In the genomic region with DNA sequence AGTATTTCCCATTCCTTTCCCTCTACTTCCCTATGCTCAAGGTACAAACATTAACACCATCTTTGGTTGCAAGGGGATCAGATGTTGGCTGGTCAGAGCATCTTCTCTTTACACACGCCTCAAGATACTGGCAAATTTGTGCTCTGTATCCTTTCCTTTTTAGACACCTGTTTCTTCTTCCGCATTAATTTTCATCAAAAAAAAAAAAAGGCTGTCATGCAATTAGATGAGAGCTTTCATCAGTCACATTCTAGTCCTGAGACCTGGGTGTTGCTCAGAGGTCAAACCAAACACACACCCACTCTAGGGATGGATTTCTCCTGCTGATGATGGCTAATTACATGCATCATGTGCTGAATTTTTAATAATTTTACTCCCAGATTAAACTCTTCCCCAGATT, we compare ENCODE assay signal across 11 cellular contexts. TPM values are rescaled to one million over a fixed set of nuclear protein-coding genes. Genes with fewer than 3 reads are reported as not detected.
DNase-seq lines count a peak whose midpoint lies in the region; ATAC-seq and TF ChIP-seq lines count a peak whose summit lies in the region.
"Had no signal": no experiment of that assay in that cellular context is flagged by ENCODE, and none has a peak within 500 bp of the region (broad histone marks: within the 10 kb centered on the region; RNA-seq: fewer than 3 reads in every experiment).

No MANE protein-coding gene starts in this region.

- no peaks in the 10 kb centered on the region for H4K20me1 ChIP-seq in GM23248 (ENCODE audit: insufficient read depth)

- TF ChIP-seq CTCF in CD4-positive, alpha-beta T cell (IDR thresholded peaks at IDR 0.05), result no peak
- TF ChIP-seq CTCF in nephron progenitor cell (IDR thresholded peaks at IDR 0.05), result no peak

- no peaks in the 10 kb centered on the region for H3K27me3 ChIP-seq in CD4-positive, alpha-beta T cell (ENCODE audit: control insufficient read depth, insufficient read depth, low read length)
- no peaks in the 10 kb centered on the region for H3K27me3 ChIP-seq in GM23248 (replicated peaks; ENCODE audit: insufficient read depth)

- H3K4me1 Mint-ChIP-seq in CD4-positive, alpha-beta T cell (ENCODE audit: low read depth), result peaks cover 43% of the 10 kb centered on the region
- H3K4me1 Mint-ChIP-seq in activated naive CD8-positive, alpha-beta T cell treated with anti-CD3 and anti-CD28 coated beads for 36 hours, result peaks cover 39% of the 10 kb centered on the region
- peaks cover 24% of the 10 kb centered on the region for H3K4me1 Mint-ChIP-seq in nephron progenitor cell
- peaks cover 14 to 40% of the 10 kb centered on the region in 2 donors for H3K4me1 Mint-ChIP-seq in stimulated activated naive B cell treated with anti-CD40 and anti-IgM and Interleukin-4, amounts not matched to agents 10 μg/mL and 1 μg/mL and 100 μg/mL, for 72 hours

- no peak overlapping the region for H3K9ac ChIP-seq in GM23248

- no peak for DNase-seq in CD4-positive, alpha-beta T cell
- DNase-seq in GM23248, result no peak
- DNase-seq in activated naive CD8-positive, alpha-beta T cell treated with anti-CD3 and anti-CD28 coated beads for 36 hours, result no peak
- DNase-seq in nephron progenitor cell, result no peak
- no peak for DNase-seq in stimulated activated naive B cell treated with anti-CD40 and anti-IgM and Interleukin-4, amounts not matched to agents 10 μg/mL and 1 μg/mL and 100 μg/mL, for 72 hours
- DNase-seq: dermis blood vessel endothelial cell, NCI-H1092 treated with DMSO at 0.1 percent for 48 hours, NCI-H345, PC-3 had no signal

- no peaks in the 10 kb centered on the region for H3K27me3 Mint-ChIP-seq in CD4-positive, alpha-beta T cell
- H3K27me3 Mint-ChIP-seq in activated naive CD8-positive, alpha-beta T cell treated with anti-CD3 and anti-CD28 coated beads for 36 hours, result no peaks in the 10 kb centered on the region
- peaks cover 3% of the 10 kb centered on the region for H3K27me3 Mint-ChIP-seq in nephron progenitor cell (ENCODE audit: low read depth, poor library complexity)
- peaks cover 5 to 11% of the 10 kb centered on the region in 2 donors for H3K27me3 Mint-ChIP-seq in stimulated activated naive B cell treated with anti-CD40 and anti-IgM and Interleukin-4, amounts not matched to agents 10 μg/mL and 1 μg/mL and 100 μg/mL, for 72 hours

- in situ Hi-C loops in GM23248 (cut with MboI), result no loop called here

- peak overlapping the region; percentile 93 for H3K4me2 ChIP-seq in GM23248 (ENCODE audit: unreplicated experiment)

- peak overlapping the region; percentile 98 for H3K4me3 Mint-ChIP-seq in CD4-positive, alpha-beta T cell
- H3K4me3 Mint-ChIP-seq in activated naive CD8-positive, alpha-beta T cell treated with anti-CD3 and anti-CD28 coated beads for 36 hours, result peak overlapping the region; percentile 88
- H3K4me3 Mint-ChIP-seq in nephron progenitor cell, result peak overlapping the region; percentile 88
- no peak overlapping the region for H3K4me3 Mint-ChIP-seq in stimulated activated naive B cell treated with anti-CD40 and anti-IgM and Interleukin-4, amounts not matched to agents 10 μg/mL and 1 μg/mL and 100 μg/mL, for 72 hours

- H3K4me3 ChIP-seq in GM23248, result no peak overlapping the region

- 94 to 96% methylated on average over 2 of the region's 2 CpGs for WGBS in GM23248 (ENCODE audit: low coverage in 1 of 2, low lambda C conversion rate in 2 of 2, missing lambda C conversion rate in 2 of 2), 2 experiments

- POLR2A ChIA-PET in CD4-positive, alpha-beta T cell (lab: Charles Lee), result interaction anchor here (1.3 kb wide), 1 partner anchor 8 kb away, joined by 3 read pairs; no protein-coding TSS in a partner anchor

- H3K9me3 Mint-ChIP-seq in CD4-positive, alpha-beta T cell, result no peaks in the 10 kb centered on the region
- peaks cover 2% of the 10 kb centered on the region for H3K9me3 Mint-ChIP-seq in activated naive CD8-positive, alpha-beta T cell treated with anti-CD3 and anti-CD28 coated beads for 36 hours
- no peaks in the 10 kb centered on the region for H3K9me3 Mint-ChIP-seq in nephron progenitor cell
- H3K9me3 Mint-ChIP-seq in stimulated activated naive B cell treated with anti-CD40 and anti-IgM and Interleukin-4, amounts not matched to agents 10 μg/mL and 1 μg/mL and 100 μg/mL, for 72 hours, result no peaks in the 10 kb centered on the region

- no peaks in the 10 kb centered on the region for H3K9me2 ChIP-seq in GM23248 (ENCODE audit: insufficient read depth)

- H3K9me3 ChIP-seq in CD4-positive, alpha-beta T cell (ENCODE audit: control insufficient read depth, low read length), result no peaks in the 10 kb centered on the region
- H3K9me3 ChIP-seq in GM23248 (ENCODE audit: low read depth), result no peaks in the 10 kb centered on the region

- peaks cover 10% of the 10 kb centered on the region for H3K4me1 ChIP-seq in GM23248 (ENCODE audit: insufficient read depth)

- peaks cover 19% of the 10 kb centered on the region for H3F3A ChIP-seq in GM23248 (ENCODE audit: insufficient read depth)

- intact Hi-C loops in CD4-positive, alpha-beta T cell (cut with DNase I, micrococcal nuclease), result loop anchor here (2.0 to 10.0 kb wide), 5 partner anchors 17 to 1771 kb away; partner anchors contain the start of genes KLF3 (in 1 of the 2), LIAS (in 1 of the 2), RPL9 (in 1 of the 2) and WDR19 (in 1 of the 2)

- no peaks in the 10 kb centered on the region for H3K36me3 ChIP-seq in GM23248 (ENCODE audit: low read depth)

- H3K79me2 ChIP-seq in GM23248 (ENCODE audit: insufficient read depth), result peaks cover 57% of the 10 kb centered on the region

- no peak overlapping the region for H3K27ac ChIP-seq in CD4-positive, alpha-beta T cell (ENCODE audit: low read depth, low read length)
- 0 out of 2 replicates have a peak overlapping the region, but pooled peaks have one; percentile 84 for H3K27ac ChIP-seq in GM23248

- CTCF ChIA-PET in CD4-positive, alpha-beta T cell (lab: Charles Lee), result interaction anchor here (0.6 kb wide), 1 partner anchor 635 kb away, joined by 3 read pairs; no protein-coding TSS in a partner anchor

- peak overlapping the region; percentile 99 for H3K27ac Mint-ChIP-seq in CD4-positive, alpha-beta T cell
- peak overlapping the region; percentile 94 for H3K27ac Mint-ChIP-seq in activated naive CD8-positive, alpha-beta T cell treated with anti-CD3 and anti-CD28 coated beads for 36 hours
- no peak overlapping the region for H3K27ac Mint-ChIP-seq in nephron progenitor cell
- H3K27ac Mint-ChIP-seq in stimulated activated naive B cell treated with anti-CD40 and anti-IgM and Interleukin-4, amounts not matched to agents 10 μg/mL and 1 μg/mL and 100 μg/mL, for 72 hours, result no peak overlapping the region

- ATAC-seq in CD4-positive, alpha-beta T cell (ENCODE audit: poor library complexity), result no peak
- no peak for ATAC-seq in GM19328 (IDR thresholded peaks at IDR 0.05; ENCODE audit: unreplicated experiment)
- ATAC-seq in stimulated activated naive B cell treated with anti-CD40 and anti-IgM and Interleukin-4, amounts not matched to agents 10 μg/mL and 1 μg/mL and 100 μg/mL, for 72 hours (replicated peaks), result no peak
- no peak for ATAC-seq in activated CD4-positive, CD25-positive, alpha-beta regulatory T cell treated with anti-CD3 and anti-CD28 coated beads, Interleukin-2, amount 50 U/mL, for 24 hours
- ATAC-seq: PC-3 had no signal

- peaks cover 33% of the 10 kb centered on the region for H3K36me3 Mint-ChIP-seq in CD4-positive, alpha-beta T cell (ENCODE audit: low read depth)
- H3K36me3 Mint-ChIP-seq in activated naive CD8-positive, alpha-beta T cell treated with anti-CD3 and anti-CD28 coated beads for 36 hours, result peaks cover 16% of the 10 kb centered on the region
- peaks cover 5% of the 10 kb centered on the region for H3K36me3 Mint-ChIP-seq in nephron progenitor cell (ENCODE audit: low read depth)
- H3K36me3 Mint-ChIP-seq in stimulated activated naive B cell treated with anti-CD40 and anti-IgM and Interleukin-4, amounts not matched to agents 10 μg/mL and 1 μg/mL and 100 μg/mL, for 72 hours, result no peaks in the 10 kb centered on the region

- H2AFZ ChIP-seq in GM23248, result no peak overlapping the region

RNA-seq across cellular contexts. Expression of gene RELL1, which starts 2.0 kb away (rescaled TPM):
- 10 to 100 TPM; 48.6 to 50.3 TPM for total RNA-seq in CD4-positive, alpha-beta T cell
- total RNA-seq in GM23248 (2014; rRNA removed; shearing (Covaris generic)), result 39.2 and 42.5 TPM in 2 replicates
- polyA plus RNA-seq in GM23248 (2016; fragmentation: Nextera tagmentation; extraction: Ambion mirVana), result 7.7 TPM in 2 replicates
- 10 to 100 TPM; 16.6 to 16.7 TPM for total RNA-seq in activated naive CD8-positive, alpha-beta T cell treated with anti-CD3 and anti-CD28 coated beads for 36 hours

Comparison
In these comparisons a context has a peak if more than half of its experiments do, and no peak if none do; other contexts are left out.
1. H3K27ac Mint-ChIP-seq: peak in CD4-positive, alpha-beta T cell (single experiment) and activated naive CD8-positive, alpha-beta T cell treated with anti-CD3 and anti-CD28 coated beads for 36 hours (single experiment); none in nephron progenitor cell (single experiment) and stimulated activated naive B cell treated with anti-CD40 and anti-IgM and Interleukin-4, amounts not matched to agents 10 μg/mL and 1 μg/mL and 100 μg/mL, for 72 hours (single experiment).
2. H3K4me3 Mint-ChIP-seq: peak in CD4-positive, alpha-beta T cell (single experiment), activated naive CD8-positive, alpha-beta T cell treated with anti-CD3 and anti-CD28 coated beads for 36 hours (single experiment) and nephron progenitor cell (single experiment); none in stimulated activated naive B cell treated with anti-CD40 and anti-IgM and Interleukin-4, amounts not matched to agents 10 μg/mL and 1 μg/mL and 100 μg/mL, for 72 hours (0 of 2).